In genomic region chr12:8390001-8390797, GRCh38 we compare ENCODE assay signal across 7 cellular contexts.
A peak's percentile ranks its signal among the peaks of the same experiment; 100 is the strongest.
DNase-seq lines count a peak whose midpoint lies in the region; ATAC-seq and TF ChIP-seq lines count a peak whose summit lies in the region.
"Not testable (repeated sequence)": the region's sequence is repeated elsewhere in the genome, so short reads cannot be mapped to it uniquely, and the experiment has no call there.

No MANE protein-coding gene starts in this region.

- not testable (repeated sequence) for H3K36me3 ChIP-seq in esophagus (ENCODE audit: control insufficient read depth in 2 of 2, insufficient read depth in 2 of 2, low read length in 1 of 2); smooth muscle cell (ENCODE audit: low read depth)

- H3K27me3 Mint-ChIP-seq in T-cell = peaks cover 6 to 29% of the 10 kb centered on the region in 2 donors

- not testable (repeated sequence) for H3K4me3 ChIP-seq in LNCaP clone FGC (ENCODE audit: low read depth, low read length)
- H3K4me3 ChIP-seq in esophagus (ENCODE audit: low read depth in 1 of 2, low read length in 2 of 2) (peak overlapping the region; percentile 37 to 47), lower leg skin (ENCODE audit: low read depth, poor library complexity, severe bottlenecking) (peak overlapping the region; percentile 38), smooth muscle cell (peak overlapping the region; percentile 70)

- peak overlapping the region; percentile 94 for H3K4me2 ChIP-seq in smooth muscle cell

- H3K4me1 Mint-ChIP-seq in T-cell = not testable (repeated sequence)

- H3K9me3 Mint-ChIP-seq in T-cell = not testable (repeated sequence)

- not testable (repeated sequence) for H3K9me3 ChIP-seq in esophagus (ENCODE audit: control insufficient read depth in 2 of 2, insufficient read depth in 1 of 2, low read depth in 1 of 2, low read length in 1 of 2); smooth muscle cell (replicated peaks; ENCODE audit: low read depth)

- H3F3A ChIP-seq in smooth muscle cell (ENCODE audit: low read depth) = not testable (repeated sequence)

- TF ChIP-seq CTCF in LNCaP clone FGC (IDR thresholded peaks at IDR 0.05; ENCODE audit: control insufficient read depth, extremely low read depth, insufficient read depth) = peak; percentile 83
- not testable (repeated sequence) for TF ChIP-seq CTCF in lower leg skin (IDR thresholded peaks at IDR 0.05)
- TF ChIP-seq CTCF in smooth muscle cell (IDR thresholded peaks at IDR 0.05; ENCODE audit: borderline replicate concordance, insufficient read depth, poor library complexity, severe bottlenecking) = peak; percentile 90

- CTCF ChIA-PET in T-cell (lab: Charles Lee) = not testable (repeated sequence)

- not testable (repeated sequence) for H3K27ac ChIP-seq in esophagus (ENCODE audit: low read depth in 2 of 2, low read length in 1 of 2); smooth muscle cell (ENCODE audit: low read depth)

- H3K4me1 ChIP-seq in esophagus (ENCODE audit: control insufficient read depth in 2 of 2, insufficient read depth in 2 of 2, low read length in 1 of 2); smooth muscle cell (ENCODE audit: low read depth): not testable (repeated sequence)

- H2AFZ ChIP-seq in smooth muscle cell (ENCODE audit: low read depth) = peak overlapping the region; percentile 83

- not testable (repeated sequence) for H3K27me3 ChIP-seq in esophagus (ENCODE audit: control insufficient read depth in 1 of 2, insufficient read depth in 2 of 2, low read length in 2 of 2); smooth muscle cell (ENCODE audit: low read depth)

- POLR2A ChIA-PET in T-cell (lab: Charles Lee) = not testable (repeated sequence)

- not testable (repeated sequence) for H3K9ac ChIP-seq in smooth muscle cell (ENCODE audit: low read depth)

- peak overlapping the region; percentile 53 to 68 (median 59) for H3K4me3 Mint-ChIP-seq in T-cell

- not testable (repeated sequence) for H3K79me2 ChIP-seq in smooth muscle cell (ENCODE audit: low read depth)

- intact Hi-C loops in lower leg skin (cut with DNase I; ENCODE audit: low total_unique reads) = not testable (repeated sequence)

- TF ChIP-seq POLR2A in lower leg skin (IDR thresholded peaks at IDR 0.05) = not testable (repeated sequence)

- not testable (repeated sequence) for H3K36me3 Mint-ChIP-seq in T-cell

- ATAC-seq in T-cell (replicated peaks in 1 of 4) = peak; percentile 52 to 88 (median 78)

- 0 to 1% methylated on average over 35 to 81 of the region's 81 CpGs for WGBS in esophagus, 2 donors
- WGBS in lower leg skin, 2 donors = 1 to 3% methylated on average over 21 to 42 of the region's 81 CpGs
- WGBS in smooth muscle cell (ENCODE audit: low lambda C conversion rate) = 2% methylated on average over 27 of the region's 81 CpGs

- not testable (repeated sequence) for H3K27ac Mint-ChIP-seq in T-cell

- H4K20me1 ChIP-seq in smooth muscle cell (ENCODE audit: low read depth) = not testable (repeated sequence)

- DNase-seq in GDM1 (lab: John Stamatoyannopoulos, UW) (peak; percentile 9), T-cell (peak in 27 of 34 experiments; percentile 8 to 76 (median 51)), activated gamma-delta T cell (lab: John Stamatoyannopoulos, UW) (peak; percentile 43), lower leg skin (ENCODE audit: low spot score in 2 of 2) (peak; percentile 50 to 93), smooth muscle cell (lab: John Stamatoyannopoulos, UW; ENCODE audit: unreplicated experiment) (peak; percentile 43)
- not testable (repeated sequence) for DNase-seq in LNCaP clone FGC (ENCODE audit: low read depth)
